12 cellular contexts compared by ENCODE assay signal in the genomic region with DNA sequence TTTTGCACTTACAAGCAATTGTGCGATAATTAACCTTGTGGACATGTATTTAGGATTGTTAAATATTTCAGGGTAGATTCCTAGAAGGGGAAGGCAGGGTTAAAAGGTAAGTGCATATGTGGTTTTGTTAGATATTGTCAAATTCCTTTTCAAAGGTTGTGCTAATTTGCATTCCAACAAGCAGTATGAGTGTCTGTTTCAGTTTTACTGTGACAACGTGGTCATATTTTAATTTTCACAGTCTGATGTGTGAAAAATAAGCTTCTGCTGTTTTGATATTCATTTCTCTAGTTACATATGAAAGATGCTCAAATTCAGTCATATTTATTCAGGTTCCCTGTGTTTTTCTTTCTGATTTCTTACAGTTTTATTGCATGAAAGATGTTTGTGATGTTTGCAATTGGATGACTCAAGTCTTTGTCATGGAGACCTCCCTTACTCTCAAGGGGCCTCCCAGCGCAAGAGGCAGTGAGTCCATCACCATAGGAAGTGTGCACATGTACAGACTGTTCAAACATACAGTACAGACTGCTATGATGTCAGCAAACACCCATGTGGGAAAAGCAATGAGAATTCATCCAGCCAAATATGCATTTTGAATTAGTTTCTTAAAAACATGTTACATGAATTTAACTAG.
A peak's percentile ranks its signal among the peaks of the same experiment; 100 is the strongest.
DNase-seq lines count a peak whose midpoint lies in the region; ATAC-seq and TF ChIP-seq lines count a peak whose summit lies in the region.
"Had no signal": no experiment of that assay in that cellular context is flagged by ENCODE, and none has a peak within 500 bp of the region (broad histone marks: within the 10 kb centered on the region; RNA-seq: fewer than 3 reads in every experiment).

No MANE protein-coding gene starts in this region.

- peak; percentile 78 for ATAC-seq in GM21529 (IDR thresholded peaks at IDR 0.05; ENCODE audit: unreplicated experiment)
- ATAC-seq in HG03442 (IDR thresholded peaks at IDR 0.05; ENCODE audit: unreplicated experiment): peak; percentile 93
- ATAC-seq in HG03571 (IDR thresholded peaks at IDR 0.05; ENCODE audit: unreplicated experiment): no peak

- no peak overlapping the region for H2AFZ ChIP-seq in hepatocyte

- no peak for TF ChIP-seq CTCF in hepatocyte (IDR thresholded peaks at IDR 0.05; ENCODE audit: poor library complexity)

- H3K4me3 ChIP-seq in hepatocyte: no peak overlapping the region

- no peaks in the 10 kb centered on the region for H3K4me1 ChIP-seq in hepatocyte (ENCODE audit: insufficient read depth)

- no peaks in the 10 kb centered on the region for H3K9me3 ChIP-seq in hepatocyte (ENCODE audit: low read depth)

- H3K27ac ChIP-seq in hepatocyte: no peak overlapping the region

- H3K4me2 ChIP-seq in hepatocyte: no peak overlapping the region

- no peaks in the 10 kb centered on the region for H4K20me1 ChIP-seq in hepatocyte (ENCODE audit: insufficient read depth, poor library complexity, severe bottlenecking)

- H3K27me3 ChIP-seq in hepatocyte: no peaks in the 10 kb centered on the region

- no peaks in the 10 kb centered on the region for H3K9me2 ChIP-seq in hepatocyte (replicated peaks; ENCODE audit: insufficient read depth)

- 76% methylated on average over 3 of the region's 3 CpGs for WGBS in hepatocyte (ENCODE audit: low lambda C conversion rate, missing lambda C conversion rate)

- no peaks in the 10 kb centered on the region for H3K36me3 ChIP-seq in hepatocyte (replicated peaks; ENCODE audit: insufficient read depth, low read depth)

- DNase-seq in NCI-H1436 (lab: John Stamatoyannopoulos, UW): peak; percentile 13
- DNase-seq in NCI-H1436 treated with DMSO at 0.1 percent for 48 hours (lab: John Stamatoyannopoulos, UW): no peak
- peak; percentile 23 for DNase-seq in hepatocyte (ENCODE audit: low spot score)
- DNase-seq in NCI-H774 (lab: John Stamatoyannopoulos, UW): no peak
- DNase-seq in NCI-H146 treated with DMSO at 0.1 percent for 48 hours (lab: John Stamatoyannopoulos, UW; ENCODE audit: unreplicated experiment): no peak
- DNase-seq: 8988T, activated gamma-delta T cell, GF-D8, NCI-H2029 treated with DMSO at 0.1 percent for 48 hours had no signal

- no peaks in the 10 kb centered on the region for H3K79me2 ChIP-seq in hepatocyte

Comparison
In these comparisons a context has a peak if more than half of its experiments do, and no peak if none do; other contexts are left out.
1. DNase-seq: peak in NCI-H1436 (single experiment) and hepatocyte (single experiment); none in NCI-H1436 treated with DMSO at 0.1 percent for 48 hours (single experiment), NCI-H774 (single experiment) and NCI-H146 treated with DMSO at 0.1 percent for 48 hours (single experiment).